Comparison of ENCODE assay signal across 8 cellular contexts in the genomic region with DNA sequence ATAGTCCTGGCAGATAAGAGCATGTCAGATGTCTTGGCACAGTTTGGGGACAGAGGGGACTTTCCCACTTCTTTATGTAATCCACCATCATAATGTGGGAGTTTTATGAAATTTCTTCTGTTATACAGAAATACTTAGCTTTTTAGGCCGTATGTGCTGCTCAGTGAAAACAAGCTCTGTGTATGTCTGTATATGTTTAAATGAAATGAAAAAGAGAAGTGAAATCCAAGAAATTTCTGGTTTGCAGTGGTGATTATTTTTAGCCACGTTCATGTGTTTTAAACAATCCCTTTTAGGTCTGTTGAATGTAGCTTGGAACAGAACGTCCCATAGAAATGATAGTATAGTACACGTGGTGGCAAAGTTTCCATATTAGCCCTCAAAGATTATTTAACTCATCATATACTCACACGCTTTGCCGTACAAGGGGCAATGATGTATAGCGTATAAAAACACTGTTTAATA. TPM values are rescaled to one million over a fixed set of nuclear protein-coding genes. Genes with fewer than 3 reads are reported as not detected.
DNase-seq lines count a peak whose midpoint lies in the region; ATAC-seq and TF ChIP-seq lines count a peak whose summit lies in the region.
"Had no signal": no experiment of that assay in that cellular context is flagged by ENCODE, and none has a peak within 500 bp of the region (broad histone marks: within the 10 kb centered on the region; RNA-seq: fewer than 3 reads in every experiment).

No MANE protein-coding gene starts in this region.

- H3K27ac ChIP-seq in Peyer's patch (peak overlapping the region; percentile 33 to 72 (median 47)), subcutaneous abdominal adipose tissue (ENCODE audit: low read depth, low read length) (peak overlapping the region; percentile 5)
- H3K27ac ChIP-seq in CD8-positive, alpha-beta memory T cell (ENCODE audit: low read depth, low read length), result no peak overlapping the region

- H3K4me1 ChIP-seq in Peyer's patch (peaks cover 0 to 50% (median 15%) of the 10 kb centered on the region in 4 donors), subcutaneous abdominal adipose tissue (ENCODE audit: control insufficient read depth in 5 of 5, insufficient read depth in 5 of 5, low read length in 5 of 5) (peaks cover 2 to 61% (median 51%) of the 10 kb centered on the region in 5 donors)
- H3K4me1 ChIP-seq in CD8-positive, alpha-beta memory T cell (ENCODE audit: insufficient read depth, low read length), result no peaks in the 10 kb centered on the region

- TF ChIP-seq POLR2A in Peyer's patch (IDR thresholded peaks at IDR 0.05), result no peak

- DNase-seq in Peyer's patch (no peak), glomerular visceral epithelial cell (ENCODE audit: extremely low spot score) (no peak)
- DNase-seq in CD8-positive, alpha-beta memory T cell, result no peak
- DNase-seq in NK-92 treated with Interleukin-12 subunit alpha and Interleukin-12 subunit beta, amount 100 ng/mL, for 24 hours (lab: John Stamatoyannopoulos, UW), result no peak
- DNase-seq: H7 had no signal

- H3K9me3 ChIP-seq in Peyer's patch, result no peaks in the 10 kb centered on the region
- no peaks in the 10 kb centered on the region for H3K9me3 ChIP-seq in subcutaneous abdominal adipose tissue (ENCODE audit: control insufficient read depth in 5 of 5, low read length in 5 of 5)
- no peaks in the 10 kb centered on the region for H3K9me3 ChIP-seq in CD8-positive, alpha-beta memory T cell (ENCODE audit: low read length)

- H3K9me3 Mint-ChIP-seq in CD8-positive, alpha-beta memory T cell, result no peaks in the 10 kb centered on the region

- H3K36me3 ChIP-seq in Peyer's patch, result no peaks in the 10 kb centered on the region
- H3K36me3 ChIP-seq in subcutaneous abdominal adipose tissue (ENCODE audit: control insufficient read depth in 5 of 5, insufficient read depth in 5 of 5, low read length in 5 of 5), result no peaks in the 10 kb centered on the region
- H3K36me3 ChIP-seq in CD8-positive, alpha-beta memory T cell (ENCODE audit: insufficient read depth, low read length), result no peaks in the 10 kb centered on the region

- H3K36me3 Mint-ChIP-seq in CD8-positive, alpha-beta memory T cell, result no peaks in the 10 kb centered on the region

- H3K4me3 ChIP-seq in Peyer's patch (no peak overlapping the region), subcutaneous abdominal adipose tissue (ENCODE audit: low read depth in 1 of 5, low read length in 5 of 5) (no peak overlapping the region)
- H3K4me3 ChIP-seq in CD8-positive, alpha-beta memory T cell (ENCODE audit: low read length), result no peak overlapping the region

- no peak overlapping the region for H3K9ac ChIP-seq in subcutaneous abdominal adipose tissue (ENCODE audit: low read length in 5 of 5)

- peak; percentile 50 for ATAC-seq in GM19395 (IDR thresholded peaks at IDR 0.05; ENCODE audit: unreplicated experiment)
- peak; percentile 55 for ATAC-seq in HG02970 (IDR thresholded peaks at IDR 0.05; ENCODE audit: low FRiP score, unreplicated experiment)

- H3K4me1 Mint-ChIP-seq in CD8-positive, alpha-beta memory T cell, result no peaks in the 10 kb centered on the region

- CTCF ChIA-PET in CD8-positive, alpha-beta memory T cell (lab: Charles Lee), result no interaction called here

- POLR2A ChIA-PET in CD8-positive, alpha-beta memory T cell (lab: Charles Lee), result no interaction called here

- TF ChIP-seq CTCF in Peyer's patch (IDR thresholded peaks at IDR 0.05), result no peak

- H3K27ac Mint-ChIP-seq in CD8-positive, alpha-beta memory T cell, result no peak overlapping the region

- H3K27me3 ChIP-seq in Peyer's patch (no peaks in the 10 kb centered on the region), subcutaneous abdominal adipose tissue (ENCODE audit: control insufficient read depth in 5 of 5, insufficient read depth in 4 of 5, low read length in 5 of 5) (no peaks in the 10 kb centered on the region)
- H3K27me3 ChIP-seq in CD8-positive, alpha-beta memory T cell (ENCODE audit: insufficient read depth, low read length, poor library complexity, severe bottlenecking), result no peaks in the 10 kb centered on the region

- no peak overlapping the region for H3K4me3 Mint-ChIP-seq in CD8-positive, alpha-beta memory T cell

- H3K27me3 Mint-ChIP-seq in CD8-positive, alpha-beta memory T cell, result peaks cover 0 to 11% of the 10 kb centered on the region in 2 donors

RNA-seq across cellular contexts. Expression of a gene that starts 41.0 kb away (rescaled TPM):
- 10 to 100 TPM; 31.9 to 76.7 (median 40.5) TPM for total RNA-seq in Peyer's patch
- under 1 TPM; 0.15 to 0.95 TPM for total RNA-seq in CD8-positive, alpha-beta memory T cell
- 0.02 TPM for polyA plus RNA-seq in CD8-positive, alpha-beta memory T cell

Comparison
In these comparisons a context has a peak if more than half of its experiments do, and no peak if none do; other contexts are left out.
1. RNA of a gene that starts 41.0 kb away (total RNA-seq): 31.9 to 76.7 TPM in Peyer's patch; 0.15 to 0.95 TPM in CD8-positive, alpha-beta memory T cell; every median in the first group is over 10 times any median in the second.